Comparison of ENCODE assay signal across 11 cellular contexts in the genomic region with DNA sequence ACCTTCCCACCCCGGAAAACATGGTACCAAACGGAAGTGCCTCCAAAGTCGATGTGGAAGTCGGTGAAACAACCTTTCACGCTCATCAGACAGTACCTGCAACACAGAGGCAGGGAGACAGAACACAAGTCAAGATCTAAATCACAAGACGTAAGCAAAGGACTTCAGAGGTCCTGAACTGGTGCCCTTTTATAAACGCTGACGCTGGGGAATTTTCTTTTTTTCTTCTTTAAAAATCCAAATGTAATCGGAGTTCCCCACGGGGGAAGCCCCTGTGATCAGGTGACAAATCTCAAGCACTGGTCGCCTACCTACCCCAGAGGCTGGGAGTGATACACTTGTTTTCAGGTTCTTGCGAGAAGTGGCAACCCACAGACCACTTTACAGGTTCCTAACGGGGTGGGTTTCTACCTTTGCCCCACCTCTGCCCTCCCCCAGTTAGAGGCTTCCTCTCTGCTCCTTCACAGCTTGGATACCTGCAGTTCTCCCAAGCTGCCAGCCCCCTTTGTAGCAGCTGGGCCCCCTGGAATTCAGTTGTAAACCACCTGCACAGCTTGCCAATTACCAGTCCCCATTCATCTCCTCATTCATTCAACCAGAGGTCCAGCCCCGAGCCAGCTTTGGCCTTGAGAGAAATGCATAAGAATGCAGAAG. TPM values are rescaled to one million over a fixed set of nuclear protein-coding genes. Genes with fewer than 3 reads are reported as not detected.
A peak's percentile ranks its signal among the peaks of the same experiment; 100 is the strongest.
DNase-seq lines count a peak whose midpoint lies in the region; ATAC-seq and TF ChIP-seq lines count a peak whose summit lies in the region.
"Had no signal": no experiment of that assay in that cellular context is flagged by ENCODE, and none has a peak within 500 bp of the region (broad histone marks: within the 10 kb centered on the region; RNA-seq: fewer than 3 reads in every experiment).

No MANE protein-coding gene starts in this region.

- CTCF ChIA-PET in PC-3 (lab: Charles Lee) = no interaction called here

- H3K9me3 ChIP-seq in HUES6 (ENCODE audit: control insufficient read depth, insufficient read depth, low read depth, low read length) (no peaks in the 10 kb centered on the region), thymus (ENCODE audit: control insufficient read depth) (peaks cover 1% of the 10 kb centered on the region), PC-3 (ENCODE audit: low read length) (no peaks in the 10 kb centered on the region)
- H3K9me3 ChIP-seq: left lung had no signal

- H3K36me3 ChIP-seq in HUES6 (ENCODE audit: control insufficient read depth, insufficient read depth, low read length) (peaks cover 39% of the 10 kb centered on the region), thymus (ENCODE audit: control insufficient read depth, insufficient read depth) (peaks cover 28% of the 10 kb centered on the region), PC-3 (ENCODE audit: low read depth, low read length) (peaks cover 12% of the 10 kb centered on the region)
- H3K36me3 ChIP-seq: left lung had no signal

- ATAC-seq in PC-3 = no peak
- ATAC-seq: left lung had no signal

- H3K4me3 ChIP-seq in HUES6 (ENCODE audit: low read depth, low read length) (no peak overlapping the region), thymus (ENCODE audit: low read length) (no peak overlapping the region), PC-3 (ENCODE audit: low read length) (no peak overlapping the region)
- H3K4me3 ChIP-seq: cardiac muscle cell had no signal

- H3K79me2 ChIP-seq in PC-3 (ENCODE audit: low read length) = no peaks in the 10 kb centered on the region

- H3K9ac ChIP-seq in HUES6 (ENCODE audit: low read length) = peak overlapping the region; percentile 34
- H3K9ac ChIP-seq in PC-3 (ENCODE audit: low read length) = no peak overlapping the region

- POLR2A ChIA-PET in PC-3 (lab: Charles Lee; ENCODE audit: unreplicated experiment) = no interaction called here

- H3K4me1 ChIP-seq in HUES6 (ENCODE audit: control insufficient read depth, insufficient read depth, low read length) = peaks cover 66% of the 10 kb centered on the region
- peaks cover 22% of the 10 kb centered on the region for H3K4me1 ChIP-seq in thymus (ENCODE audit: control insufficient read depth, insufficient read depth, low read length)
- H3K4me1 ChIP-seq in PC-3 (ENCODE audit: insufficient read depth, low read length) = peaks cover 23% of the 10 kb centered on the region; the same call in 1 of the 2 replicates

- H3F3A ChIP-seq in PC-3 (ENCODE audit: low read length, unreplicated experiment) = no peaks in the 10 kb centered on the region

- TF ChIP-seq CTCF in PC-3 (conservative IDR thresholded peaks at IDR 0.05; ENCODE audit: low read depth, low read length) = no peak

- H3K9me2 ChIP-seq in PC-3 (replicated peaks; ENCODE audit: low read length) = no peaks in the 10 kb centered on the region

- H3K27me3 ChIP-seq in HUES6 (ENCODE audit: control insufficient read depth, insufficient read depth, low read length) (peaks cover 27% of the 10 kb centered on the region), thymus (ENCODE audit: control insufficient read depth, insufficient read depth) (no peaks in the 10 kb centered on the region), PC-3 (ENCODE audit: low read length) (no peaks in the 10 kb centered on the region)
- H3K27me3 ChIP-seq: cardiac muscle cell, left lung had no signal

- DNase-seq in activated CD8-positive, alpha-beta memory T cell treated with anti-CD3 and anti-CD28 coated beads, Interleukin-2, amount 50 U/mL, for 48 hours = peak; percentile 71
- DNase-seq in left kidney (ENCODE audit: low read depth, low spot score) = peak; percentile 27
- no peak for DNase-seq in NCI-H2029 treated with DMSO at 0.1 percent for 48 hours (lab: John Stamatoyannopoulos, UW)
- DNase-seq in PC-3 = no peak
- no peak for DNase-seq in NOMO-1 (lab: John Stamatoyannopoulos, UW; ENCODE audit: unreplicated experiment in 2 of 2)
- DNase-seq in COLO668 (lab: John Stamatoyannopoulos, UW; ENCODE audit: unreplicated experiment) = no peak
- DNase-seq: NCI-H1694 treated with DMSO at 0.1 percent for 48 hours had no signal

- no peak overlapping the region for H3K27ac ChIP-seq in HUES6 (ENCODE audit: low read depth, low read length)
- H3K27ac ChIP-seq in thymus (ENCODE audit: low read depth) = peak overlapping the region; percentile 38
- H3K27ac ChIP-seq in PC-3 (ENCODE audit: low read length) = no peak overlapping the region

- H3K4me2 ChIP-seq in PC-3 (ENCODE audit: low read length) = no peak overlapping the region

- H4K20me1 ChIP-seq in PC-3 (ENCODE audit: low read length) = no peaks in the 10 kb centered on the region

- no peak overlapping the region for H2AFZ ChIP-seq in PC-3 (ENCODE audit: low read length)

- intact Hi-C loops in PC-3 (cut with micrococcal nuclease) = loop anchor here (5.0 kb wide), 1 partner anchor 93 kb away; the partner anchor contains the start of gene ORAI1

- BruUV-seq in PC-3 (replicated peaks; lab: Mats Ljungman, UMichigan) = no TSS peak

- whole genome bisulfite sequencing in thymus = 84% methylated on average over 14 of the region's 14 CpGs

RNA-seq across cellular contexts. Expression of gene KDM2B, which starts 46.2 kb away (rescaled TPM):
- polyA plus RNA-seq in thymus = 25.9 TPM
- total RNA-seq in PC-3 (2014; rRNA removed) = 52.5 and 72.3 TPM in 2 replicates

Comparison
In these comparisons a context has a peak if more than half of its experiments do, and no peak if none do; other contexts are left out.
1. DNase-seq: peak in activated CD8-positive, alpha-beta memory T cell treated with anti-CD3 and anti-CD28 coated beads, Interleukin-2, amount 50 U/mL, for 48 hours (single experiment) and left kidney (single experiment); none in NCI-H2029 treated with DMSO at 0.1 percent for 48 hours (single experiment), PC-3 (single experiment), NOMO-1 (0 of 2) and COLO668 (single experiment).